In genomic region chr2:136381722-136382633, GRCh38 we compare ENCODE assay signal across 8 cellular contexts.
DNase-seq lines count a peak whose midpoint lies in the region; ATAC-seq and FAIRE-seq lines count a peak whose summit lies in the region.

No MANE protein-coding gene starts in this region.

- no peaks in the 10 kb centered on the region for H3K9me3 Mint-ChIP-seq in activated CD8-positive, alpha-beta T cell treated with anti-CD3 and anti-CD28 coated beads, Interleukin-2, amount 10 ng/mL, durations not matched to agents 7 days and 5 days (ENCODE audit: insufficient read depth)
- no peaks in the 10 kb centered on the region for H3K9me3 Mint-ChIP-seq in naive B cell

- FAIRE-seq in RCC 7860 (lab: Jason Lieb, UNC): no peak

- peak overlapping the region; percentile 53 for H3K4me3 Mint-ChIP-seq in activated CD8-positive, alpha-beta T cell treated with anti-CD3 and anti-CD28 coated beads, Interleukin-2, amount 10 ng/mL, durations not matched to agents 7 days and 5 days
- H3K4me3 Mint-ChIP-seq in naive B cell: peak overlapping the region; percentile 20 to 79 (median 61)

- peaks cover 69% of the 10 kb centered on the region for H3K4me1 Mint-ChIP-seq in activated CD8-positive, alpha-beta T cell treated with anti-CD3 and anti-CD28 coated beads, Interleukin-2, amount 10 ng/mL, durations not matched to agents 7 days and 5 days (ENCODE audit: low read depth)
- H3K4me1 Mint-ChIP-seq in naive B cell: peaks cover 49 to 58% (median 49%) of the 10 kb centered on the region in 3 donors

- H3K36me3 Mint-ChIP-seq in activated CD8-positive, alpha-beta T cell treated with anti-CD3 and anti-CD28 coated beads, Interleukin-2, amount 10 ng/mL, durations not matched to agents 7 days and 5 days (ENCODE audit: low read depth): no peaks in the 10 kb centered on the region
- no peaks in the 10 kb centered on the region for H3K36me3 Mint-ChIP-seq in naive B cell

- H3K27ac Mint-ChIP-seq in activated CD8-positive, alpha-beta T cell treated with anti-CD3 and anti-CD28 coated beads, Interleukin-2, amount 10 ng/mL, durations not matched to agents 7 days and 5 days: peak overlapping the region; percentile 91
- peak overlapping the region; percentile 87 to 98 (median 97) for H3K27ac Mint-ChIP-seq in naive B cell

- CTCF ChIA-PET in activated CD8-positive, alpha-beta T cell treated with anti-CD3 and anti-CD28 coated beads, Interleukin-2, amount 10 ng/mL, durations not matched to agents 7 days and 5 days (lab: Charles Lee): interaction anchor here (0.6 to 13.8 kb wide), 33 partner anchors 10 to 507 kb away, joined by 3 to 338 read pairs (median 4); partner anchors contain the start of gene MCM6

- peak; percentile 65 for ATAC-seq in HG03521 (IDR thresholded peaks at IDR 0.05; ENCODE audit: unreplicated experiment)
- peak; percentile 87 for ATAC-seq in activated CD8-positive, alpha-beta T cell treated with anti-CD3 and anti-CD28 coated beads, Interleukin-2, amount 10 ng/mL, durations not matched to agents 7 days and 5 days
- ATAC-seq in naive B cell (ENCODE audit: low read depth in 2 of 2): peak; percentile 67 to 71
- no peak for ATAC-seq in esophagus mucosa

- POLR2A ChIA-PET in activated CD8-positive, alpha-beta T cell treated with anti-CD3 and anti-CD28 coated beads, Interleukin-2, amount 10 ng/mL, durations not matched to agents 7 days and 5 days (lab: Charles Lee): interaction anchor here (0.8 to 3.8 kb wide), 16 partner anchors 100 to 506 kb away, joined by 3 to 17 read pairs (median 4); no protein-coding TSS in a partner anchor

- no peaks in the 10 kb centered on the region for H3K27me3 Mint-ChIP-seq in activated CD8-positive, alpha-beta T cell treated with anti-CD3 and anti-CD28 coated beads, Interleukin-2, amount 10 ng/mL, durations not matched to agents 7 days and 5 days (ENCODE audit: low read depth)
- no peaks in the 10 kb centered on the region for H3K27me3 Mint-ChIP-seq in naive B cell

- DNase-seq in activated gamma-delta T cell treated with Interleukin-2 at 50 U/mL for 16 hours: peak; percentile 48
- DNase-seq in activated gamma-delta T cell (lab: John Stamatoyannopoulos, UW): no peak
- peak; percentile 80 for DNase-seq in activated CD8-positive, alpha-beta T cell treated with anti-CD3 and anti-CD28 coated beads, Interleukin-2, amount 10 ng/mL, durations not matched to agents 7 days and 5 days
- peak; percentile 91 for DNase-seq in naive B cell
- DNase-seq in dedifferentiated amniotic fluid mesenchymal stem cell (ENCODE audit: extremely low spot score): no peak
- no peak for DNase-seq in RCC 7860 (ENCODE audit: low spot score)

Comparison
In these comparisons a context has a peak if more than half of its experiments do, and no peak if none do; other contexts are left out.
1. DNase-seq: peak in activated gamma-delta T cell treated with Interleukin-2 at 50 U/mL for 16 hours (single experiment), activated CD8-positive, alpha-beta T cell treated with anti-CD3 and anti-CD28 coated beads, Interleukin-2, amount 10 ng/mL, durations not matched to agents 7 days and 5 days (single experiment) and naive B cell (single experiment); none in activated gamma-delta T cell (single experiment), dedifferentiated amniotic fluid mesenchymal stem cell (single experiment) and RCC 7860 (single experiment).